In genomic region chr20:58496429-58496769, GRCh38 we compare ENCODE assay signal across 33 cellular contexts. TPM values are rescaled to one million over a fixed set of nuclear protein-coding genes. Genes with fewer than 3 reads are reported as not detected.
"Had no signal": no experiment of that assay in that cellular context is flagged by ENCODE, and none has a peak within 500 bp of the region (broad histone marks: within the 10 kb centered on the region; RNA-seq: fewer than 3 reads in every experiment).

No MANE protein-coding gene starts in this region.

- H3K36me3 Mint-ChIP-seq: activated naive CD8-positive, alpha-beta T cell; T-cell had no signal

- H3K9me3 ChIP-seq: body of pancreas, colonic mucosa, gastrocnemius medialis had no signal

- H3K4me3 Mint-ChIP-seq: activated B cell treated with CpG ODN at 0.5 μM for 24 hours; activated CD4-positive, alpha-beta memory T cell treated with anti-CD3 and anti-CD28 coated beads, Interleukin-2, amount 10 ng/mL, durations not matched to agents 7 days and 5 days; activated CD4-positive, alpha-beta T cell treated with anti-CD3 and anti-CD28 coated beads for 36 hours; activated CD4-positive, alpha-beta T cell treated with anti-CD3 and anti-CD28 coated beads, Interleukin-2, amount 10 ng/mL, durations not matched to agents 7 days and 5 days; activated naive CD8-positive, alpha-beta T cell; activated T-cell treated with anti-CD3 and anti-CD28 coated beads, Interleukin-2, amount 50 U/mL, for 24 hours; activated T-cell treated with anti-CD3 and anti-CD28 coated beads, Interleukin-2, amount 50 U/mL, for 72 hours; T-cell; T-helper 1 cell treated with Interleukin-12 subunit alpha and Interleukin-12 subunit beta and Interleukin-4 antibody, amounts not matched to agents 30 μg/mL and 1 μg/mL, for 36 hours; T-helper 2 cell treated with Interferon-gamma antibody and Interleukin-4, amounts not matched to agents 5 μg/mL and 100 μg/mL, for 36 hours had no signal

- H3K27me3 ChIP-seq: body of pancreas, colonic mucosa, esophagus muscularis mucosa, gastrocnemius medialis, heart left ventricle had no signal

- H3K4me1 Mint-ChIP-seq: activated B cell treated with CpG ODN at 0.5 μM for 24 hours; activated CD4-positive, alpha-beta memory T cell treated with anti-CD3 and anti-CD28 coated beads, Interleukin-2, amount 10 ng/mL, durations not matched to agents 7 days and 5 days; activated CD4-positive, alpha-beta T cell treated with anti-CD3 and anti-CD28 coated beads for 36 hours; activated CD4-positive, alpha-beta T cell treated with anti-CD3 and anti-CD28 coated beads, Interleukin-2, amount 10 ng/mL, durations not matched to agents 7 days and 5 days; T-cell had no signal

- H3K9me3 Mint-ChIP-seq: activated B cell treated with CpG ODN at 0.5 μM for 24 hours; activated CD4-positive, alpha-beta memory T cell treated with anti-CD3 and anti-CD28 coated beads, Interleukin-2, amount 10 ng/mL, durations not matched to agents 7 days and 5 days; activated CD4-positive, alpha-beta T cell treated with anti-CD3 and anti-CD28 coated beads, Interleukin-2, amount 10 ng/mL, durations not matched to agents 7 days and 5 days; activated T-cell treated with anti-CD3 and anti-CD28 coated beads, Interleukin-2, amount 50 U/mL, for 24 hours; activated T-cell treated with anti-CD3 and anti-CD28 coated beads, Interleukin-2, amount 50 U/mL, for 72 hours; T-cell; T-helper 1 cell treated with Interleukin-12 subunit alpha and Interleukin-12 subunit beta and Interleukin-4 antibody, amounts not matched to agents 30 μg/mL and 1 μg/mL, for 36 hours; T-helper 2 cell treated with Interferon-gamma antibody and Interleukin-4, amounts not matched to agents 5 μg/mL and 100 μg/mL, for 36 hours had no signal

- H3K27me3 Mint-ChIP-seq: activated CD4-positive, alpha-beta T cell treated with anti-CD3 and anti-CD28 coated beads for 36 hours; activated naive CD8-positive, alpha-beta T cell; activated T-cell treated with anti-CD3 and anti-CD28 coated beads, Interleukin-2, amount 50 U/mL, for 24 hours had no signal

- H3K27ac Mint-ChIP-seq: activated B cell treated with CpG ODN at 0.5 μM for 24 hours; activated CD4-positive, alpha-beta memory T cell treated with anti-CD3 and anti-CD28 coated beads, Interleukin-2, amount 10 ng/mL, durations not matched to agents 7 days and 5 days; activated CD4-positive, alpha-beta T cell treated with anti-CD3 and anti-CD28 coated beads for 36 hours; activated CD4-positive, alpha-beta T cell treated with anti-CD3 and anti-CD28 coated beads, Interleukin-2, amount 10 ng/mL, durations not matched to agents 7 days and 5 days; activated naive CD8-positive, alpha-beta T cell; activated T-cell treated with anti-CD3 and anti-CD28 coated beads, Interleukin-2, amount 50 U/mL, for 24 hours; activated T-cell treated with anti-CD3 and anti-CD28 coated beads, Interleukin-2, amount 50 U/mL, for 72 hours; T-cell; T-helper 1 cell treated with Interleukin-12 subunit alpha and Interleukin-12 subunit beta and Interleukin-4 antibody, amounts not matched to agents 30 μg/mL and 1 μg/mL, for 36 hours; T-helper 2 cell treated with Interferon-gamma antibody and Interleukin-4, amounts not matched to agents 5 μg/mL and 100 μg/mL, for 36 hours had no signal

- DNase-seq: activated B cell treated with CpG ODN at 0.5 μM for 24 hours; activated CD4-positive, alpha-beta memory T cell treated with anti-CD3 and anti-CD28 coated beads, Interleukin-2, amount 10 ng/mL, durations not matched to agents 7 days and 5 days; activated CD4-positive, alpha-beta T cell treated with anti-CD3 and anti-CD28 coated beads for 36 hours; activated CD4-positive, alpha-beta T cell treated with anti-CD3 and anti-CD28 coated beads, Interleukin-2, amount 10 ng/mL, durations not matched to agents 7 days and 5 days; activated CD4-positive, alpha-beta T cell treated with anti-CD3 and anti-CD28 coated beads, Interleukin-2, amount 50 U/mL, for 4 hours; activated CD4-positive, CD25-positive, alpha-beta regulatory T cell treated with anti-CD3 and anti-CD28 coated beads, Interleukin-2, amount 50 U/mL, for 72 hours; activated CD8-positive, alpha-beta memory T cell treated with anti-CD3 and anti-CD28 coated beads, Interleukin-2, amount 50 U/mL, for 48 hours; activated gamma-delta T cell; activated naive CD4-positive, alpha-beta T cell; activated naive CD4-positive, alpha-beta T cell treated with anti-CD3 and anti-CD28 coated beads, Interleukin-2, amount 50 U/mL, for 16 hours; activated T-cell treated with anti-CD3 and anti-CD28 coated beads for 4 hours; activated T-cell treated with anti-CD3 and anti-CD28 coated beads, Interleukin-2, amount 50 U/mL, for 24 hours; activated T-cell treated with anti-CD3 and anti-CD28 coated beads, Interleukin-2, amount 50 U/mL, for 72 hours; amygdala; aorta; body of pancreas; caudate nucleus; colonic mucosa; effector CD8-positive, alpha-beta T cell; erythroblast; foreskin keratinocyte; gastrocnemius medialis; glutamatergic neuron; heart left ventricle; SW 1271; T-cell; T1000; WERI-Rb-1 had no signal

- H3K4me1 ChIP-seq: body of pancreas, colonic mucosa, esophagus muscularis mucosa, foreskin keratinocyte, gastrocnemius medialis, heart left ventricle had no signal

- H3K36me3 ChIP-seq: colonic mucosa, esophagus muscularis mucosa, gastrocnemius medialis, heart left ventricle, WERI-Rb-1 had no signal

- ATAC-seq: activated CD4-positive, alpha-beta T cell treated with anti-CD3 and anti-CD28 coated beads for 36 hours; activated T-cell treated with anti-CD3 and anti-CD28 coated beads, Interleukin-2, amount 50 U/mL, for 72 hours; body of pancreas; foreskin keratinocyte; gastrocnemius medialis; T-cell had no signal

- H3K4me3 ChIP-seq: body of pancreas, colonic mucosa, esophagus muscularis mucosa, gastrocnemius medialis, heart left ventricle had no signal

- H3K27ac ChIP-seq: body of pancreas, colonic mucosa, esophagus muscularis mucosa, foreskin keratinocyte, gastrocnemius medialis, heart left ventricle, WERI-Rb-1 had no signal

RNA-seq across cellular contexts. Expression of gene APCDD1L, which starts 18.8 kb away (rescaled TPM):
- total RNA-seq: activated B cell treated with CpG ODN at 0.5 μM for 24 hours; activated CD4-positive, alpha-beta memory T cell treated with anti-CD3 and anti-CD28 coated beads, Interleukin-2, amount 10 ng/mL, durations not matched to agents 7 days and 5 days; activated CD4-positive, alpha-beta T cell treated with anti-CD3 and anti-CD28 coated beads for 36 hours; activated CD4-positive, alpha-beta T cell treated with anti-CD3 and anti-CD28 coated beads, Interleukin-2, amount 10 ng/mL, durations not matched to agents 7 days and 5 days; activated T-cell treated with anti-CD3 and anti-CD28 coated beads, Interleukin-2, amount 50 U/mL, for 72 hours; dermis microvascular lymphatic vessel endothelial cell; T-cell had no signal
